17 cellular contexts compared by ENCODE assay signal in genomic region chr19:8373867-8374813, GRCh38. TPM values are rescaled to one million over a fixed set of nuclear protein-coding genes. Genes with fewer than 3 reads are reported as not detected.
DNase-seq lines count a peak whose midpoint lies in the region; ATAC-seq and TF ChIP-seq lines count a peak whose summit lies in the region.
"Had no signal": no experiment of that assay in that cellular context is flagged by ENCODE, and none has a peak within 500 bp of the region (broad histone marks: within the 10 kb centered on the region; RNA-seq: fewer than 3 reads in every experiment).

No MANE protein-coding gene starts in this region.

- H3K27ac ChIP-seq in coronary artery (peak overlapping the region in 1 of 2 donors; percentile 63), lower lobe of right lung (no peak overlapping the region), tibial nerve (peak overlapping the region; percentile 62 to 93 (median 76))

- H3K4me3 ChIP-seq in LNCaP clone FGC (ENCODE audit: low read depth, low read length) (no peak overlapping the region), coronary artery (no peak overlapping the region), lower lobe of right lung (no peak overlapping the region), tibial nerve (no peak overlapping the region)
- H3K4me3 ChIP-seq: lung had no signal

- no peak for TF ChIP-seq POLR2A in tibial nerve (IDR thresholded peaks at IDR 0.05)

- 67 to 69% methylated on average over 25 to 26 of the region's 26 CpGs for WGBS in tibial nerve, 2 donors

- H3K36me3 ChIP-seq in lower lobe of right lung: peaks cover 25% of the 10 kb centered on the region
- H3K36me3 ChIP-seq in tibial nerve: peaks cover 0 to 47% (median 0%) of the 10 kb centered on the region in 3 donors

- TF ChIP-seq CTCF in LNCaP clone FGC (IDR thresholded peaks at IDR 0.05; ENCODE audit: control insufficient read depth, extremely low read depth, insufficient read depth) (no peak), coronary artery (IDR thresholded peaks at IDR 0.05) (no peak), lower lobe of right lung (IDR thresholded peaks at IDR 0.05) (no peak), tibial nerve (IDR thresholded peaks at IDR 0.05) (peak in 2 of 5 experiments; percentile 26 to 30)

- H3K9me3 ChIP-seq in lower lobe of right lung (no peaks in the 10 kb centered on the region), tibial nerve (no peaks in the 10 kb centered on the region)

- DNase-seq in LNCaP clone FGC (ENCODE audit: low read depth) (peak; percentile 83), coronary artery (ENCODE audit: low spot score) (peak; percentile 70), lower lobe of right lung (peak; percentile 42), tibial nerve (ENCODE audit: low spot score in 2 of 2) (peak; percentile 73 to 80), GM03348 (ENCODE audit: low spot score) (no peak), NCI-H2227 (lab: John Stamatoyannopoulos, UW; ENCODE audit: unreplicated experiment) (no peak)
- DNase-seq in stimulated activated CD4-positive, alpha-beta T cell treated with anti-CD3 and anti-CD28 coated beads, Interleukin-12 subunit alpha, Interleukin-12 subunit beta, amount 100 ng/mL, for 4 hours: no peak
- DNase-seq: activated CD4-positive, alpha-beta T cell treated with anti-CD3 and anti-CD28 coated beads for 1 hour; activated T-cell treated with anti-CD3 and anti-CD28 coated beads, Interleukin-2, amount 50 U/mL, for 24 hours; Calu3; effector memory CD8-positive, alpha-beta T cell; NCI-H1694 treated with DMSO at 0.1 percent for 48 hours; occipital lobe; stimulated activated naive CD4-positive, alpha-beta T cell treated with Interleukin-2 at 50 U/mL for 16 hours had no signal

- TF ChIP-seq EP300 in tibial nerve (IDR thresholded peaks at IDR 0.05): peak; percentile 75 to 80

- H3K27me3 ChIP-seq in lower lobe of right lung (ENCODE audit: low read depth) (no peaks in the 10 kb centered on the region), tibial nerve (no peaks in the 10 kb centered on the region)

- H3K4me1 ChIP-seq in lower lobe of right lung: no peaks in the 10 kb centered on the region
- peaks cover 0 to 37% (median 15%) of the 10 kb centered on the region in 4 donors for H3K4me1 ChIP-seq in tibial nerve

- intact Hi-C loops in lower lobe of right lung (cut with DNase I): no loop called here

- ATAC-seq in lower lobe of right lung (peak; percentile 23 to 31), GM18909 (IDR thresholded peaks at IDR 0.05; ENCODE audit: poor library complexity, unreplicated experiment) (no peak)
- ATAC-seq: effector memory CD8-positive, alpha-beta T cell had no signal

RNA-seq across cellular contexts. Expression of gene ANGPTL4, which starts 10.2 kb away (rescaled TPM):
- total RNA-seq in lower lobe of right lung (11.0 TPM), tibial nerve (100 to 1,000 TPM in 1 of 4 donors, 10 to 100 TPM in 3; 52.2 to 256 (median 75.6) TPM)
- total RNA-seq: HT1080 had no signal

RNA-seq across cellular contexts. Expression of gene RAB11B, which starts 16.0 kb away (rescaled TPM):
- total RNA-seq in lower lobe of right lung (101 TPM), tibial nerve (100 to 1,000 TPM in 1 of 4 donors, 10 to 100 TPM in 3; 35.6 to 147 (median 68.9) TPM)

RNA-seq across cellular contexts. Expression of gene KANK3, which starts 31.1 kb away (rescaled TPM):
- total RNA-seq in lower lobe of right lung: 49.0 TPM
- 10 to 100 TPM; 13.8 to 34.8 (median 20.1) TPM for total RNA-seq in tibial nerve
- total RNA-seq: Calu3, HT1080 had no signal

RNA-seq across cellular contexts. Expression of gene MARCHF2, which starts 39.0 kb away (rescaled TPM):
- total RNA-seq in lower lobe of right lung: 60.1 TPM
- total RNA-seq in tibial nerve: 100 to 1,000 TPM; 149 to 242 (median 184) TPM

RNA-seq across cellular contexts. Expression of gene RPS28, which starts 52.8 kb away (rescaled TPM):
- total RNA-seq in lower lobe of right lung (1,461 TPM), tibial nerve (100 to 1,000 TPM; 398 to 559 (median 412) TPM)

Comparison
In these comparisons a context has a peak if more than half of its experiments do, and no peak if none do; other contexts are left out.
1. DNase-seq: peak in LNCaP clone FGC (single experiment), coronary artery (single experiment), lower lobe of right lung (single experiment) and tibial nerve (2 of 2); none in stimulated activated CD4-positive, alpha-beta T cell treated with anti-CD3 and anti-CD28 coated beads, Interleukin-12 subunit alpha, Interleukin-12 subunit beta, amount 100 ng/mL, for 4 hours (single experiment), GM03348 (single experiment) and NCI-H2227 (single experiment).